In genomic region chr2:197947219-197947757, GRCh38 we compare ENCODE assay signal across 1 cellular context.
A peak's percentile ranks its signal among the peaks of the same experiment; 100 is the strongest.
TF ChIP-seq lines count a peak whose summit lies in the region.

No MANE protein-coding gene starts in this region.

TF ChIP-seq in GM23338, 12 proteins besides CTCF, POLR2A, EP300 and RAD21 (continued from another document):
- peak; percentile 81; the same call in 1 of the 2 replicates for TF ChIP-seq ZNF462 (CRISPR knock-in tag; IDR thresholded peaks at IDR 0.05)
